ENCODE assay signal across 7 cellular contexts in the genomic region with DNA sequence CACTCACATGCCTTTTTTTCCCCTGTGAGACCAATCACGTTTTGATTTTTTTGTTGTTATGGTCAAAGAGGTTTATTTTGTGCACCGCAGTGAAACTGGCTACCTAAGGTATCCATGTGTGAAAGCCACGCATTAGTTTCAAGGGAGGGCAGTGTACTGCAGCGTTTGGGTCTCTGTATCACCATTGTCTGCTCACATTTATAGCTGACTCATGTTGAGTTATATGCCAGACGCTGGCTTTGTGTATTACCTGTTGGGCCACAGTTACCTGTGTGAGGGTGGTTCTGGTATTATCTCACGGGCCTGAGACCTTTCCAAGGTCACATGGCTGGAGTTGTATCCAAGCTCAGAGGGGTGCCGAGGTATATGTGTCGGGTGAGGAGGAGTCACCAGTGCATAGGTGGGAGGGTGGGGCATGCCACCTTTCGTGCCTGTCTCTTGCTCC.
DNase-seq lines count a peak whose midpoint lies in the region; ATAC-seq and TF ChIP-seq lines count a peak whose summit lies in the region.

No MANE protein-coding gene starts in this region.

- 42 to 63% (median 53%) methylated on average over 9 of the region's 9 CpGs for WGBS in spleen, 5 donors

- peak overlapping the region; percentile 45 to 81 (median 62) for H3K27ac ChIP-seq in spleen

- no peak for TF ChIP-seq CTCF in spleen (IDR thresholded peaks at IDR 0.05 in 8 of 11, conservative IDR thresholded peaks at IDR 0.05 in 3 of 11)
- TF ChIP-seq CTCF in BE2C (IDR thresholded peaks at IDR 0.05; ENCODE audit: low read depth, low read length): no peak

- H3K27me3 ChIP-seq in spleen (replicated peaks in 1 of 7) (no peaks in the 10 kb centered on the region), BE2C (no peaks in the 10 kb centered on the region)

- no peak for TF ChIP-seq POLR2A in spleen (IDR thresholded peaks at IDR 0.05)

- peak overlapping the region; percentile 16 to 79 for H3K27ac Mint-ChIP-seq in effector memory CD8-positive, alpha-beta T cell

- H3K9me3 Mint-ChIP-seq in effector memory CD8-positive, alpha-beta T cell: no peaks in the 10 kb centered on the region

- H3K36me3 Mint-ChIP-seq in effector memory CD8-positive, alpha-beta T cell (ENCODE audit: insufficient read depth): peaks cover 12% of the 10 kb centered on the region

- intact Hi-C loops in spleen (cut with DNase I; ENCODE audit: low total_unique reads): no loop called here

- DNase-seq in effector memory CD8-positive, alpha-beta T cell: peak in 1 of 3 experiments; percentile 7
- DNase-seq in spleen (no peak), BE2C (no peak), NCI-H1092 treated with DMSO at 0.1 percent for 48 hours (lab: John Stamatoyannopoulos, UW) (no peak), hypothalamus (lab: John Stamatoyannopoulos, UW) (no peak)

- H3K4me3 ChIP-seq in spleen: no peak overlapping the region
- no peak overlapping the region for H3K4me3 ChIP-seq in BE2C (ENCODE audit: low read depth, low read length)

- H3K4me1 ChIP-seq in spleen (peaks cover 20 to 58% (median 29%) of the 10 kb centered on the region in 6 donors), BE2C (peaks cover 27% of the 10 kb centered on the region)

- H3K9me3 ChIP-seq in spleen (no peaks in the 10 kb centered on the region), BE2C (no peaks in the 10 kb centered on the region)

- H3K4me1 Mint-ChIP-seq in effector memory CD8-positive, alpha-beta T cell (ENCODE audit: low read depth in 2 of 2): peaks cover 68 to 85% of the 10 kb centered on the region in 2 donors

- peak; percentile 28 for ATAC-seq in GM19455 (IDR thresholded peaks at IDR 0.05; ENCODE audit: unreplicated experiment)
- ATAC-seq in HG03159 (IDR thresholded peaks at IDR 0.05; ENCODE audit: unreplicated experiment): peak; percentile 59
- ATAC-seq in effector memory CD8-positive, alpha-beta T cell (replicated peaks): peak; percentile 62

- peak overlapping the region; percentile 44 to 68 for H3K4me3 Mint-ChIP-seq in effector memory CD8-positive, alpha-beta T cell

- no peaks in the 10 kb centered on the region for H3K27me3 Mint-ChIP-seq in effector memory CD8-positive, alpha-beta T cell

- H3K36me3 ChIP-seq in spleen: no peaks in the 10 kb centered on the region
- no peaks in the 10 kb centered on the region for H3K36me3 ChIP-seq in BE2C
